In genomic region chr5:32405502-32405901, GRCh38 we compare ENCODE assay signal across 18 cellular contexts. TPM values are rescaled to one million over a fixed set of nuclear protein-coding genes. Genes with fewer than 3 reads are reported as not detected.
A peak's percentile ranks its signal among the peaks of the same experiment; 100 is the strongest.
DNase-seq lines count a peak whose midpoint lies in the region; FAIRE-seq and TF ChIP-seq lines count a peak whose summit lies in the region.
"Had no signal": no experiment of that assay in that cellular context is flagged by ENCODE, and none has a peak within 500 bp of the region (broad histone marks: within the 10 kb centered on the region; RNA-seq: fewer than 3 reads in every experiment).

No MANE protein-coding gene starts in this region.

- TF ChIP-seq CTCF in progenitor cell of endocrine pancreas (IDR thresholded peaks at IDR 0.05; ENCODE audit: unreplicated experiment): no peak

- peak overlapping the region; percentile 76 for H3K27ac Mint-ChIP-seq in activated naive CD4-positive, alpha-beta T cell treated with anti-CD3 and anti-CD28 coated beads, Interleukin-2, amount 10 ng/mL, durations not matched to agents 7 days and 5 days
- H3K27ac Mint-ChIP-seq in activated naive CD4-positive, alpha-beta T cell treated with anti-CD3 and anti-CD28 coated beads for 36 hours: no peak overlapping the region
- peak overlapping the region; percentile 46 for H3K27ac Mint-ChIP-seq in activated T-helper 1 cell treated with anti-CD3 and anti-CD28 coated beads, Interleukin-12 subunit alpha, Interleukin-12 subunit beta, Interleukin-2, Interleukin-4 antibody, amounts not matched to agents 30 ng/mL and 10 ng/mL and 1 ng/mL, durations not matched to agents 14 hours and 24 hours and 36 hours
- H3K27ac Mint-ChIP-seq in progenitor cell of endocrine pancreas: peak overlapping the region; percentile 51
- H3K27ac Mint-ChIP-seq: HFFc6 had no signal

- H3K4me3 Mint-ChIP-seq in activated naive CD4-positive, alpha-beta T cell treated with anti-CD3 and anti-CD28 coated beads, Interleukin-2, amount 10 ng/mL, durations not matched to agents 7 days and 5 days: no peak overlapping the region
- H3K4me3 Mint-ChIP-seq in activated naive CD4-positive, alpha-beta T cell treated with anti-CD3 and anti-CD28 coated beads for 36 hours: no peak overlapping the region
- H3K4me3 Mint-ChIP-seq in activated T-helper 1 cell treated with anti-CD3 and anti-CD28 coated beads, Interleukin-12 subunit alpha, Interleukin-12 subunit beta, Interleukin-2, Interleukin-4 antibody, amounts not matched to agents 30 ng/mL and 10 ng/mL and 1 ng/mL, durations not matched to agents 14 hours and 24 hours and 36 hours: no peak overlapping the region
- no peak overlapping the region for H3K4me3 Mint-ChIP-seq in progenitor cell of endocrine pancreas (ENCODE audit: low read depth)
- H3K4me3 Mint-ChIP-seq: HFFc6 had no signal

- H3K27me3 Mint-ChIP-seq in activated naive CD4-positive, alpha-beta T cell treated with anti-CD3 and anti-CD28 coated beads, Interleukin-2, amount 10 ng/mL, durations not matched to agents 7 days and 5 days: no peaks in the 10 kb centered on the region
- H3K27me3 Mint-ChIP-seq in activated naive CD4-positive, alpha-beta T cell treated with anti-CD3 and anti-CD28 coated beads for 36 hours (ENCODE audit: low read depth): no peaks in the 10 kb centered on the region
- H3K27me3 Mint-ChIP-seq in activated T-helper 1 cell treated with anti-CD3 and anti-CD28 coated beads, Interleukin-12 subunit alpha, Interleukin-12 subunit beta, Interleukin-2, Interleukin-4 antibody, amounts not matched to agents 30 ng/mL and 10 ng/mL and 1 ng/mL, durations not matched to agents 14 hours and 24 hours and 36 hours (ENCODE audit: insufficient read depth): no peaks in the 10 kb centered on the region
- no peaks in the 10 kb centered on the region for H3K27me3 Mint-ChIP-seq in progenitor cell of endocrine pancreas

- intact Hi-C loops in activated naive CD4-positive, alpha-beta T cell treated with anti-CD3 and anti-CD28 coated beads for 36 hours (cut with micrococcal nuclease): no loop called here
- intact Hi-C loops in activated T-helper 1 cell treated with anti-CD3 and anti-CD28 coated beads, Interleukin-12 subunit alpha, Interleukin-12 subunit beta, Interleukin-2, Interleukin-4 antibody, amounts not matched to agents 30 ng/mL and 10 ng/mL and 1 ng/mL, durations not matched to agents 14 hours and 24 hours and 36 hours (cut with micrococcal nuclease): no loop called here

- peak; percentile 52 for FAIRE-seq in HTR-8/SVneo (lab: Jason Lieb, UNC)

- H3K9me3 Mint-ChIP-seq in activated naive CD4-positive, alpha-beta T cell treated with anti-CD3 and anti-CD28 coated beads, Interleukin-2, amount 10 ng/mL, durations not matched to agents 7 days and 5 days: no peaks in the 10 kb centered on the region
- H3K9me3 Mint-ChIP-seq in activated naive CD4-positive, alpha-beta T cell treated with anti-CD3 and anti-CD28 coated beads for 36 hours: no peaks in the 10 kb centered on the region
- no peaks in the 10 kb centered on the region for H3K9me3 Mint-ChIP-seq in activated T-helper 1 cell treated with anti-CD3 and anti-CD28 coated beads, Interleukin-12 subunit alpha, Interleukin-12 subunit beta, Interleukin-2, Interleukin-4 antibody, amounts not matched to agents 30 ng/mL and 10 ng/mL and 1 ng/mL, durations not matched to agents 14 hours and 24 hours and 36 hours
- H3K9me3 Mint-ChIP-seq in progenitor cell of endocrine pancreas (ENCODE audit: low read depth): no peaks in the 10 kb centered on the region
- H3K9me3 Mint-ChIP-seq: HFFc6 had no signal

- peaks cover 46% of the 10 kb centered on the region for H3K36me3 Mint-ChIP-seq in activated naive CD4-positive, alpha-beta T cell treated with anti-CD3 and anti-CD28 coated beads, Interleukin-2, amount 10 ng/mL, durations not matched to agents 7 days and 5 days
- H3K36me3 Mint-ChIP-seq in activated naive CD4-positive, alpha-beta T cell treated with anti-CD3 and anti-CD28 coated beads for 36 hours (ENCODE audit: low read depth): peaks cover 28% of the 10 kb centered on the region
- peaks cover 40% of the 10 kb centered on the region for H3K36me3 Mint-ChIP-seq in activated T-helper 1 cell treated with anti-CD3 and anti-CD28 coated beads, Interleukin-12 subunit alpha, Interleukin-12 subunit beta, Interleukin-2, Interleukin-4 antibody, amounts not matched to agents 30 ng/mL and 10 ng/mL and 1 ng/mL, durations not matched to agents 14 hours and 24 hours and 36 hours (ENCODE audit: low read depth)
- H3K36me3 Mint-ChIP-seq in progenitor cell of endocrine pancreas (ENCODE audit: insufficient read depth): peaks cover 28% of the 10 kb centered on the region

- no peaks in the 10 kb centered on the region for H3K4me1 Mint-ChIP-seq in activated naive CD4-positive, alpha-beta T cell treated with anti-CD3 and anti-CD28 coated beads, Interleukin-2, amount 10 ng/mL, durations not matched to agents 7 days and 5 days
- no peaks in the 10 kb centered on the region for H3K4me1 Mint-ChIP-seq in activated naive CD4-positive, alpha-beta T cell treated with anti-CD3 and anti-CD28 coated beads for 36 hours (ENCODE audit: low read depth)
- H3K4me1 Mint-ChIP-seq in activated T-helper 1 cell treated with anti-CD3 and anti-CD28 coated beads, Interleukin-12 subunit alpha, Interleukin-12 subunit beta, Interleukin-2, Interleukin-4 antibody, amounts not matched to agents 30 ng/mL and 10 ng/mL and 1 ng/mL, durations not matched to agents 14 hours and 24 hours and 36 hours (ENCODE audit: low read depth): no peaks in the 10 kb centered on the region
- H3K4me1 Mint-ChIP-seq in progenitor cell of endocrine pancreas (ENCODE audit: low read depth): peaks cover 1% of the 10 kb centered on the region

- CTCF ChIA-PET in activated naive CD4-positive, alpha-beta T cell treated with anti-CD3 and anti-CD28 coated beads, Interleukin-2, amount 10 ng/mL, durations not matched to agents 7 days and 5 days (lab: Charles Lee): no interaction called here
- CTCF ChIA-PET in activated naive CD4-positive, alpha-beta T cell treated with anti-CD3 and anti-CD28 coated beads for 36 hours (lab: Charles Lee): interaction anchor here (0.6 to 0.7 kb wide), 2 partner anchors 173 to 185 kb away, joined by 3 read pairs; no protein-coding TSS in a partner anchor

- no peak for DNase-seq in activated naive CD4-positive, alpha-beta T cell treated with anti-CD3 and anti-CD28 coated beads, Interleukin-2, amount 10 ng/mL, durations not matched to agents 7 days and 5 days
- DNase-seq in activated naive CD4-positive, alpha-beta T cell treated with anti-CD3 and anti-CD28 coated beads for 36 hours: no peak
- DNase-seq in HTR-8/SVneo (ENCODE audit: insufficient read length, low spot score) (no peak), progenitor cell of endocrine pancreas (ENCODE audit: low spot score, unreplicated experiment) (no peak), RKO (ENCODE audit: low spot score) (no peak), A172 (ENCODE audit: low spot score) (no peak)
- no peak for DNase-seq in activated T-helper 1 cell treated with anti-CD3 and anti-CD28 coated beads, Interleukin-12 subunit alpha, Interleukin-12 subunit beta, Interleukin-2, Interleukin-4 antibody, amounts not matched to agents 30 ng/mL and 10 ng/mL and 1 ng/mL, durations not matched to agents 14 hours and 24 hours and 36 hours (ENCODE audit: low spot score)
- DNase-seq: AML-193; COR-L47; GF-D8; H7; HFFc6; MV-4-11; NCI-H187 treated with DMSO at 0.1 percent for 48 hours; NCI-H345; NCI-H526; NK-92 treated with Interleukin-12 subunit alpha and Interleukin-12 subunit beta, amount 100 ng/mL, for 24 hours; SHP77 had no signal

RNA-seq across cellular contexts. Expression of gene ZFR, which starts 39.0 kb away (rescaled TPM):
- total RNA-seq in activated naive CD4-positive, alpha-beta T cell treated with anti-CD3 and anti-CD28 coated beads for 36 hours: 10 to 100 TPM; 50.9 to 52.1 TPM
- 67.7 and 70.8 TPM in 2 replicates for total RNA-seq in activated T-helper 1 cell treated with anti-CD3 and anti-CD28 coated beads, Interleukin-12 subunit alpha, Interleukin-12 subunit beta, Interleukin-2, Interleukin-4 antibody, amounts not matched to agents 30 ng/mL and 10 ng/mL and 1 ng/mL, durations not matched to agents 14 hours and 24 hours and 36 hours
- total RNA-seq in progenitor cell of endocrine pancreas: 75.6 and 78.6 TPM in 2 replicates
- 86.8 and 104 TPM in 2 replicates for total RNA-seq in A172 (2014; rRNA removed; shearing (Covaris generic))
